In the genomic region with DNA sequence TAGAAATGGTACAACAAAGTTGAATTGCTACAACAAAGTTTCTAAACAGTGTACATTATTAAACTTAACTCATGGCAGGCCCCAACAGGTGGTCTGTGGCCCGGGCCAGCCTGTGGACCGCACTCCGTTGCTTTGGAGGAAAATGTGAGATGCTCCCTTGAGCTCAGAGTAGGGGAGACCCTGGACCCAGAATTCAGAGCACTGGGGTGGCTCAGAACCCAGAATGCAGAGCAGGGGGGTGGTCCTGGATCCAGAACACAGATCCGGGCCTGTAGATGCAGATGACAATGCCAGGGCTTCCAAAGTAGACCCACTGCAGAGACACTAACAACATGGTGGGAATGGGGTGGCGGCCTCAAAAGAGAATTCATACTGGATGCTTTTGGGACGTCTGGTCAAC, we compare ENCODE assay signal across 13 cellular contexts.
"Had no signal": no experiment of that assay in that cellular context is flagged by ENCODE, and none has a peak within 500 bp of the region (broad histone marks: within the 10 kb centered on the region; RNA-seq: fewer than 3 reads in every experiment).

No MANE protein-coding gene starts in this region.

- H3K4me3 Mint-ChIP-seq: naive B cell, nephron had no signal

- DNase-seq: cerebellar nuclear complex; colonic mucosa; dermis blood vessel endothelial cell; effector CD8-positive, alpha-beta T cell; left ventricle myocardium superior; mesenchymal stem cell; naive B cell; small intestine; stimulated activated CD4-positive, alpha-beta T cell treated with anti-CD3 and anti-CD28 coated beads, Interleukin-2, amount 100 ng/mL, for 48 hours; stimulated activated naive CD4-positive, alpha-beta T cell treated with Interleukin-2 at 50 U/mL for 16 hours; thyroid gland; upper lobe of left lung had no signal

- H3K27ac Mint-ChIP-seq: naive B cell, nephron had no signal

- H3K4me1 Mint-ChIP-seq: naive B cell had no signal
